ENCODE assay signal across 8 cellular contexts in the genomic region with DNA sequence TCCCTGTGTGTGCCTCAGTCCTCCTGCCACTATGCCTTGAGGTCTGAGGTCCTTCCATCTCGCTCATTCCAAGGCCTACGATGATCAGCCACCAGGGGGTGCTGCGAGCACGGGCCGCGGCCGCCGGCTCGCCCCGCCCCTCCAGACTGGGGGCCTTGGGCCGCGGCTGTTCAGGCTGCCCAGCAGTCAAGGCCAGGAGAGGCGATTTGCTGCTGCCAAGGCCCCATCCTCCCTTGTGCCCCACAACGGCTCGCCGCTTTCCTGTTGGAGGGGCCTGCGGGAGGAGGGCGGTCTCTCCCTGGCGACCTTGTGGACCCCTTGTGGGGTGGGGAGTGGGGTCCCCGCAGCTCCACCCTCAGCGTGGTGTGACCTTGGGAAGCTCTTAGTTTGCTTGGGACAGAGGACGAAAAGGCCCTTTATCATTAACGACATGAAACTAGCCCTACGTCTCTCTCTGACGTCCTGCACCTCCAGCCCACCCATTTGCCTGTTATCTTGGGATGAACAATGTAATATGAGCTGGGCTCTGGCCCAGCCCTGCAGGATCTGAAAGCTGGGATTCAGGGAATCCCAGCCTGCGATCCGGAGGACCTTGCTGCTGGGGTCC. TPM values are rescaled to one million over a fixed set of nuclear protein-coding genes. Genes with fewer than 3 reads are reported as not detected.
A peak's percentile ranks its signal among the peaks of the same experiment; 100 is the strongest.
DNase-seq lines count a peak whose midpoint lies in the region; ATAC-seq and TF ChIP-seq lines count a peak whose summit lies in the region.

No MANE protein-coding gene starts in this region.

- peaks cover 13 to 17% of the 10 kb centered on the region in 2 donors for H3K4me1 ChIP-seq in duodenal mucosa (ENCODE audit: control insufficient read depth in 1 of 2, insufficient read depth in 2 of 2, low read length in 2 of 2)
- peaks cover 0 to 13% of the 10 kb centered on the region in 2 donors for H3K4me1 ChIP-seq in lung (ENCODE audit: control insufficient read depth in 2 of 2, insufficient read depth in 2 of 2, low read length in 2 of 2)

- TF ChIP-seq CTCF in CD14-positive monocyte (IDR thresholded peaks at IDR 0.05), result peak; percentile 93
- peak; percentile 98 for TF ChIP-seq CTCF in lung (IDR thresholded peaks at IDR 0.05; ENCODE audit: control extremely low read depth, extremely low read depth)

- ATAC-seq in HG02610 (IDR thresholded peaks at IDR 0.05; ENCODE audit: unreplicated experiment) (peak; percentile 55), lung (ENCODE audit: insufficient read depth, low FRiP score) (peak; percentile 92), GM18870 (IDR thresholded peaks at IDR 0.05; ENCODE audit: unreplicated experiment) (no peak)

- WGBS in lung, 2 donors, result 4 to 8% methylated on average over 20 to 27 of the region's 27 CpGs

- DNase-seq in CD14-positive monocyte (ENCODE audit: low spot score) (peak; percentile 65), NCI-H526 treated with DMSO at 0.1 percent for 48 hours (lab: John Stamatoyannopoulos, UW) (peak; percentile 27), lung (ENCODE audit: low spot score) (peak; percentile 79)
- DNase-seq in activated CD4-positive, alpha-beta T cell treated with anti-CD3 and anti-CD28 coated beads, Interleukin-2, amount 50 U/mL, for 48 hours, result peak; percentile 88 to 89
- DNase-seq in stimulated activated CD4-positive, alpha-beta T cell treated with anti-CD3 and anti-CD28 coated beads, Interleukin-4, amount 100 ng/mL, for 4 hours, result peak; percentile 73 to 87

- H3K27ac Mint-ChIP-seq in CD14-positive monocyte, result no peak overlapping the region

- intact Hi-C loops in CD14-positive monocyte (cut with micrococcal nuclease), result loop anchor here (1.0 to 10.0 kb wide), 4 partner anchors 45 to 149 kb away; no protein-coding TSS in a partner anchor

- H3K9me3 ChIP-seq in duodenal mucosa (ENCODE audit: control insufficient read depth in 1 of 2, low read length in 2 of 2) (no peaks in the 10 kb centered on the region), lung (ENCODE audit: control insufficient read depth in 2 of 2, insufficient read depth in 1 of 2, low read length in 1 of 2) (no peaks in the 10 kb centered on the region)

- peaks cover 3 to 9% of the 10 kb centered on the region in 2 donors for H3K27me3 ChIP-seq in duodenal mucosa (ENCODE audit: control insufficient read depth in 1 of 2, insufficient read depth in 2 of 2, low read length in 2 of 2)
- peaks cover 4% of the 10 kb centered on the region for H3K27me3 ChIP-seq in lung (ENCODE audit: control insufficient read depth, insufficient read depth)

- peak overlapping the region; percentile 55 to 89 for H3K4me3 Mint-ChIP-seq in CD14-positive monocyte

- H3K4me1 Mint-ChIP-seq in CD14-positive monocyte, result peaks cover 20% of the 10 kb centered on the region

- peaks cover 0 to 6% of the 10 kb centered on the region in 2 donors for H3K36me3 ChIP-seq in duodenal mucosa (ENCODE audit: control insufficient read depth in 1 of 2, insufficient read depth in 2 of 2, low read length in 2 of 2)
- H3K36me3 ChIP-seq in lung (ENCODE audit: control insufficient read depth in 2 of 2, insufficient read depth in 2 of 2, low read length in 2 of 2), result peaks cover 0 to 2% of the 10 kb centered on the region in 2 donors

- no peaks in the 10 kb centered on the region for H3K36me3 Mint-ChIP-seq in CD14-positive monocyte

- H3K27me3 Mint-ChIP-seq in CD14-positive monocyte (ENCODE audit: low read depth in 3 of 3), result peaks cover 32 to 36% (median 34%) of the 10 kb centered on the region in 3 donors

- H3K27ac ChIP-seq in duodenal mucosa (ENCODE audit: low read depth, low read length), result no peak overlapping the region
- no peak overlapping the region for H3K27ac ChIP-seq in lung (ENCODE audit: low read depth in 1 of 2, low read length in 1 of 2)

- H3K9me3 Mint-ChIP-seq in CD14-positive monocyte, result peaks cover 0 to 7% (median 0%) of the 10 kb centered on the region in 7 donors

- peak overlapping the region; percentile 58 to 67 for H3K4me3 ChIP-seq in duodenal mucosa (ENCODE audit: low read depth in 1 of 2, low read length in 2 of 2)
- peak overlapping the region; percentile 23 for H3K4me3 ChIP-seq in lung

- peak overlapping the region; percentile 20 to 45 for H3K9ac ChIP-seq in duodenal mucosa (ENCODE audit: low read depth in 1 of 2, low read length in 2 of 2)

RNA-seq across cellular contexts. Expression of gene GALR3, which starts 5.4 kb away (rescaled TPM):
- polyA plus RNA-seq in CD14-positive monocyte (not detected), lung (not detected)
- not detected for total RNA-seq in lung

RNA-seq across cellular contexts. Expression of gene GCAT, which starts 10.1 kb away (rescaled TPM):
- polyA plus RNA-seq in CD14-positive monocyte (1 to 10 TPM; 1.1 to 1.9 TPM), lung (10 to 100 TPM in 1 of 2 donors, 1 to 10 TPM in 1; 9.3 to 31.1 TPM)
- 10 to 100 TPM; 11.7 to 17.2 TPM for total RNA-seq in lung

RNA-seq across cellular contexts. Expression of gene ANKRD54, which starts 26.3 kb away (rescaled TPM):
- 1 to 10 TPM; 7.4 to 9.5 TPM for polyA plus RNA-seq in CD14-positive monocyte
- total RNA-seq in lung, result 10 to 100 TPM; 19.8 to 31.8 TPM
- 10 to 100 TPM; 19.3 to 20.2 TPM for polyA plus RNA-seq in lung

RNA-seq across cellular contexts. Expression of gene EIF3L, which starts 31.4 kb away (rescaled TPM):
- polyA plus RNA-seq in CD14-positive monocyte, result 100 to 1,000 TPM; 209 to 246 TPM
- total RNA-seq in lung, result 100 to 1,000 TPM; 281 to 420 TPM
- 100 to 1,000 TPM; 175 to 224 TPM for polyA plus RNA-seq in lung

Comparison
In these comparisons a context has a peak if more than half of its experiments do, and no peak if none do; other contexts are left out.
1. DNase-seq: peak in every context shown above with its lines; median percentile 88 in activated CD4-positive, alpha-beta T cell treated with anti-CD3 and anti-CD28 coated beads, Interleukin-2, amount 50 U/mL, for 48 hours; 80 in stimulated activated CD4-positive, alpha-beta T cell treated with anti-CD3 and anti-CD28 coated beads, Interleukin-4, amount 100 ng/mL, for 4 hours; 79 in lung; 65 in CD14-positive monocyte; 27 in NCI-H526 treated with DMSO at 0.1 percent for 48 hours.